Comparison of ENCODE assay signal across 1 cellular context in genomic region chrX:153731845-153732215, GRCh38.
A peak's percentile ranks its signal among the peaks of the same experiment; 100 is the strongest.
TF ChIP-seq lines count a peak whose summit lies in the region.

No MANE protein-coding gene starts in this region.

TF ChIP-seq in K562, 482 proteins besides CTCF, POLR2A, EP300 and RAD21:
- TF ChIP-seq ZNF347 (CRISPR knock-in tag; IDR thresholded peaks at IDR 0.05; ENCODE audit: low read depth): no peak
- peak; percentile 98 for TF ChIP-seq ZNF41 (CRISPR knock-in tag; conservative IDR thresholded peaks at IDR 0.05)
